26 cellular contexts compared by ENCODE assay signal in genomic region chr11:79047980-79048379, GRCh38.
"Had no signal": no experiment of that assay in that cellular context is flagged by ENCODE, and none has a peak within 500 bp of the region (broad histone marks: within the 10 kb centered on the region; RNA-seq: fewer than 3 reads in every experiment).

No MANE protein-coding gene starts in this region.

- ATAC-seq: effector memory CD8-positive, alpha-beta T cell; esophagus mucosa; gastrocnemius medialis; heart right ventricle; left cardiac atrium; left lung; left ventricle myocardium superior; lower lobe of right lung; naive thymus-derived CD4-positive, alpha-beta T cell had no signal

- H3K4me1 ChIP-seq: colonic mucosa, gastrocnemius medialis, left lung, lower lobe of right lung had no signal

- H3K27ac Mint-ChIP-seq: dendritic cell treated with granulocyte-macrophage colony-stimulating factor and Interleukin-4, amounts not matched to agents 40 ng/mL and 50 ng/mL, for 4 days; effector memory CD8-positive, alpha-beta T cell; endodermal cell; naive thymus-derived CD4-positive, alpha-beta T cell had no signal

- H3K4me3 ChIP-seq: colonic mucosa, esophagus squamous epithelium, gastrocnemius medialis, heart right ventricle, left lung, lower lobe of right lung had no signal

- FAIRE-seq: endometrium, islet of Langerhans, keratinocyte had no signal

- H3K9me3 ChIP-seq: colonic mucosa, esophagus squamous epithelium, gastrocnemius medialis, heart right ventricle, left lung, lower lobe of right lung had no signal

- H3K27ac ChIP-seq: colonic mucosa, epithelial cell of prostate, esophagus squamous epithelium, gastrocnemius medialis, heart right ventricle, left lung, lower lobe of right lung had no signal

- H3K27me3 ChIP-seq: colonic mucosa, esophagus squamous epithelium, gastrocnemius medialis had no signal

- H3K4me1 Mint-ChIP-seq: naive thymus-derived CD4-positive, alpha-beta T cell had no signal

- DNase-seq: colonic mucosa; cortex of kidney; effector CD8-positive, alpha-beta T cell; effector memory CD8-positive, alpha-beta T cell; endodermal cell; erythroblast; esophagus squamous epithelium; foreskin fibroblast; foreskin melanocyte; gastrocnemius medialis; head of caudate nucleus; heart right ventricle; hippocampal formation; left cardiac atrium; left lung; left ventricle myocardium superior; lower lobe of right lung; mesenchymal stem cell; midbrain; naive thymus-derived CD4-positive, alpha-beta T cell had no signal

- H3K9me3 Mint-ChIP-seq: dendritic cell treated with granulocyte-macrophage colony-stimulating factor and Interleukin-4, amounts not matched to agents 40 ng/mL and 50 ng/mL, for 4 days had no signal

- H3K4me3 Mint-ChIP-seq: dendritic cell treated with granulocyte-macrophage colony-stimulating factor and Interleukin-4, amounts not matched to agents 40 ng/mL and 50 ng/mL, for 4 days; effector memory CD8-positive, alpha-beta T cell; endodermal cell; naive thymus-derived CD4-positive, alpha-beta T cell had no signal

- H3K36me3 ChIP-seq: colonic mucosa, esophagus squamous epithelium, gastrocnemius medialis, heart right ventricle, left lung, lower lobe of right lung had no signal

- H3K36me3 Mint-ChIP-seq: naive thymus-derived CD4-positive, alpha-beta T cell had no signal
